ENCODE assay signal across 14 cellular contexts in the genomic region with DNA sequence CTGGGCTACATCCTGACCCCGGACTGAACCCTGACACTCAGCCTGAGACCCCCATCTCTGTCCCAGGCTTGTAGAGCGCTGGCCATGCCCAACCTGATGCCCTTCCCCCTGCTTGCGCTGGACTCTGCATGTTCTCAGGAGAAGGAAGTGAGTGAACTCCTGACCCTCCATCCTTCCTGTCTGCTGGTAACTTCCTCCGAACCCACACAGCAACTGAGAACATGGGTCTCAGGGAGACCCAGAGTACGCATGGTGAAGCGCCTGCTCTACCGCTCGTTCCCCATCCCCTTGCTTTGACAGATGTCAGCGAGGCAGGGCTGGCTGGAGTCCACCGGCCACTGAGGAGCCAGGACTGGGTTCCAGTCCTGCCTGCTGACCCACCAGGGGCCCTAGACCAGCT. TPM values are rescaled to one million over a fixed set of nuclear protein-coding genes. Genes with fewer than 3 reads are reported as not detected.
DNase-seq lines count a peak whose midpoint lies in the region; ATAC-seq and TF ChIP-seq lines count a peak whose summit lies in the region.
"Had no signal": no experiment of that assay in that cellular context is flagged by ENCODE, and none has a peak within 500 bp of the region (broad histone marks: within the 10 kb centered on the region; RNA-seq: fewer than 3 reads in every experiment).

No MANE protein-coding gene starts in this region.

- H3K4me1 Mint-ChIP-seq in activated CD4-positive, alpha-beta memory T cell treated with anti-CD3 and anti-CD28 coated beads, Interleukin-2, amount 10 ng/mL, durations not matched to agents 7 days and 5 days: peaks cover 27% of the 10 kb centered on the region

- H3K36me3 Mint-ChIP-seq in activated CD4-positive, alpha-beta memory T cell treated with anti-CD3 and anti-CD28 coated beads, Interleukin-2, amount 10 ng/mL, durations not matched to agents 7 days and 5 days (ENCODE audit: low read depth): no peaks in the 10 kb centered on the region

- H3K27ac Mint-ChIP-seq in activated CD4-positive, alpha-beta memory T cell treated with anti-CD3 and anti-CD28 coated beads, Interleukin-2, amount 10 ng/mL, durations not matched to agents 7 days and 5 days: peak overlapping the region; percentile 64
- H3K27ac Mint-ChIP-seq: GM23338 had no signal

- peak overlapping the region; percentile 7 for H3K4me3 Mint-ChIP-seq in activated CD4-positive, alpha-beta memory T cell treated with anti-CD3 and anti-CD28 coated beads, Interleukin-2, amount 10 ng/mL, durations not matched to agents 7 days and 5 days
- H3K4me3 Mint-ChIP-seq: GM23338 had no signal

- peak; percentile 24 to 34 for ATAC-seq in activated CD4-positive, CD25-positive, alpha-beta regulatory T cell treated with anti-CD3 and anti-CD28 coated beads, Interleukin-2, amount 50 U/mL, for 24 hours
- ATAC-seq in GM21526 (IDR thresholded peaks at IDR 0.05; ENCODE audit: low FRiP score, unreplicated experiment): no peak
- ATAC-seq: GM23338 had no signal

- POLR2A ChIA-PET in activated CD4-positive, alpha-beta memory T cell treated with anti-CD3 and anti-CD28 coated beads, Interleukin-2, amount 10 ng/mL, durations not matched to agents 7 days and 5 days (lab: Charles Lee): no interaction called here

- H3K4me1 ChIP-seq in stomach: peaks cover 45 to 66% (median 49%) of the 10 kb centered on the region in 4 donors

- no peak for DNase-seq in activated CD4-positive, CD25-positive, alpha-beta regulatory T cell (lab: John Stamatoyannopoulos, UW)
- peak; percentile 37 for DNase-seq in activated CD4-positive, alpha-beta memory T cell treated with anti-CD3 and anti-CD28 coated beads, Interleukin-2, amount 10 ng/mL, durations not matched to agents 7 days and 5 days
- DNase-seq in iris pigment epithelial cell (ENCODE audit: low read depth): peak; percentile 6
- DNase-seq in stomach: no peak
- no peak for DNase-seq in 8988T
- no peak for DNase-seq in NCI-H1092 (lab: John Stamatoyannopoulos, UW)
- DNase-seq: activated effector memory CD4-positive, alpha-beta T cell treated with anti-CD3 and anti-CD28 coated beads, Interleukin-2, amount 50 U/mL, for 16 hours; testis had no signal

- WGBS in stomach, 5 donors: 76 to 89% (median 80%) methylated on average over 10 of the region's 10 CpGs

- no peaks in the 10 kb centered on the region for H3K9me3 Mint-ChIP-seq in activated CD4-positive, alpha-beta memory T cell treated with anti-CD3 and anti-CD28 coated beads, Interleukin-2, amount 10 ng/mL, durations not matched to agents 7 days and 5 days
- H3K9me3 Mint-ChIP-seq: GM23338 had no signal

- TF ChIP-seq EP300 in stomach (IDR thresholded peaks at IDR 0.05): no peak

- no peaks in the 10 kb centered on the region for H3K9me3 ChIP-seq in stomach
- H3K9me3 ChIP-seq: testis had no signal

- H3K36me3 ChIP-seq in stomach: peaks cover 0 to 38% (median 29%) of the 10 kb centered on the region in 4 donors

- TF ChIP-seq CTCF in stomach (IDR thresholded peaks at IDR 0.05): no peak

- intact Hi-C loops in stomach (cut with DNase I; ENCODE audit: low total_unique reads): no loop called here

- no peak for TF ChIP-seq POLR2A in stomach (IDR thresholded peaks at IDR 0.05)

- peak overlapping the region; percentile 17 to 93 (median 87) for H3K27ac ChIP-seq in stomach
- H3K27ac ChIP-seq: KMS-11 had no signal

- CTCF ChIA-PET in activated CD4-positive, alpha-beta memory T cell treated with anti-CD3 and anti-CD28 coated beads, Interleukin-2, amount 10 ng/mL, durations not matched to agents 7 days and 5 days (lab: Charles Lee): interaction anchor here (1.4 kb wide), 1 partner anchor 40 kb away, joined by 5 read pairs; a partner anchor contains a TSS

- no peaks in the 10 kb centered on the region for H3K27me3 ChIP-seq in stomach
- H3K27me3 ChIP-seq: testis had no signal

- H3K27me3 Mint-ChIP-seq in activated CD4-positive, alpha-beta memory T cell treated with anti-CD3 and anti-CD28 coated beads, Interleukin-2, amount 10 ng/mL, durations not matched to agents 7 days and 5 days: peaks cover 8% of the 10 kb centered on the region

- H3K4me3 ChIP-seq in stomach: no peak overlapping the region
- H3K4me3 ChIP-seq: GM23338, testis had no signal

RNA-seq across cellular contexts. Expression of a gene that starts 6.1 kb away (rescaled TPM):
- total RNA-seq in activated CD4-positive, alpha-beta memory T cell treated with anti-CD3 and anti-CD28 coated beads, Interleukin-2, amount 10 ng/mL, durations not matched to agents 7 days and 5 days: 1 to 10 TPM; 1.4 to 1.8 TPM
- total RNA-seq in stomach: 10 to 100 TPM in 1 of 5 donors, 1 to 10 TPM in 3, under 1 TPM in 1; 0.58 to 15.1 (median 6.2) TPM
- 1 to 10 TPM; 2.1 to 6.4 (median 3.1) TPM for polyA plus RNA-seq in stomach

RNA-seq across cellular contexts. Expression of a gene that starts 29.5 kb away (rescaled TPM):
- under 1 TPM; 0.45 to 0.65 TPM for total RNA-seq in activated CD4-positive, alpha-beta memory T cell treated with anti-CD3 and anti-CD28 coated beads, Interleukin-2, amount 10 ng/mL, durations not matched to agents 7 days and 5 days
- total RNA-seq in stomach: 10 to 100 TPM in 1 of 5 donors, 1 to 10 TPM in 4; 2.4 to 13.4 (median 6.7) TPM
- 1 to 10 TPM in 1 of 3 donors, under 1 TPM in 2; 0.75 to 2.4 (median 0.92) TPM for polyA plus RNA-seq in stomach
- total RNA-seq: renal cortical epithelial cell, RPMI7951 had no signal

RNA-seq across cellular contexts. Expression of a gene that starts 40.7 kb away (rescaled TPM):
- 10 to 100 TPM; 42.8 to 43.9 TPM for total RNA-seq in activated CD4-positive, alpha-beta memory T cell treated with anti-CD3 and anti-CD28 coated beads, Interleukin-2, amount 10 ng/mL, durations not matched to agents 7 days and 5 days
- 10 to 100 TPM in 4 of 5 donors, 1 to 10 TPM in 1; 7.6 to 40.6 (median 28.1) TPM for total RNA-seq in stomach
- 10 to 100 TPM in 2 of 3 donors, 1 to 10 TPM in 1; 8.6 to 31.0 (median 19.1) TPM for polyA plus RNA-seq in stomach

Comparison
In these comparisons a context has a peak if more than half of its experiments do, and no peak if none do; other contexts are left out.
1. DNase-seq: peak in activated CD4-positive, alpha-beta memory T cell treated with anti-CD3 and anti-CD28 coated beads, Interleukin-2, amount 10 ng/mL, durations not matched to agents 7 days and 5 days (single experiment) and iris pigment epithelial cell (single experiment); none in activated CD4-positive, CD25-positive, alpha-beta regulatory T cell (0 of 4), stomach (single experiment), 8988T (single experiment) and NCI-H1092 (single experiment).